ENCODE assay signal across 8 cellular contexts in the genomic region with DNA sequence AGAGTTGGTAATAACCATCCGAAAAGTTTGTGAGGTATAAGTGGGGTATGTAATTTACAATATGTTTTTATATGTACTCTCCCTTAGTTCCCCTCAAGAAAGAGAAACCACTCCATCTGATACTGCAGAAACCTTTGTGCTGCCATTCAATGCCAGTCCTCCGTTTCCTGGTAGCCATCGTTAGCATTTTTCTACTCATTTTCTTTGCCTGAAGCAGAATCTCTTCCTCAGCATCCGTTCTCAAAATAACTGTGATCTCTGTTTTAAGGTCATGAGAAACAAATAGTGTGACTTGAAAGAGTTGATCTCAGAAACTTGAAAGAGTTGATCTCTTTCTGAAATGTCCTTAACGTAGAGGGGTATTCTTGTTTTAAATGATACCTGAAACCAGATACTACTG.
A peak's percentile ranks its signal among the peaks of the same experiment; 100 is the strongest.
DNase-seq lines count a peak whose midpoint lies in the region; ATAC-seq and TF ChIP-seq lines count a peak whose summit lies in the region.

No MANE protein-coding gene starts in this region.

- peaks cover 63% of the 10 kb centered on the region for H3K4me1 Mint-ChIP-seq in stimulated activated naive CD8-positive, alpha-beta T cell treated with anti-CD3 and anti-CD28 coated beads, Interleukin-15, amount 100 ng/mL, for 72 hours

- H3K27me3 ChIP-seq in iPS DF 6.9 (ENCODE audit: control insufficient read depth, insufficient read depth, low read length), result no peaks in the 10 kb centered on the region

- no peak for TF ChIP-seq CTCF in WI38 (IDR thresholded peaks at IDR 0.05; ENCODE audit: low read depth, low read length)

- H3K4me3 Mint-ChIP-seq in stimulated activated naive CD8-positive, alpha-beta T cell treated with anti-CD3 and anti-CD28 coated beads, Interleukin-15, amount 100 ng/mL, for 72 hours, result peak overlapping the region; percentile 92 to 96

- no peak overlapping the region for H3K27ac ChIP-seq in iPS DF 6.9 (ENCODE audit: low read length)

- H3K36me3 ChIP-seq in iPS DF 6.9 (ENCODE audit: control insufficient read depth, insufficient read depth, low read length), result no peaks in the 10 kb centered on the region; the same call in 1 of the 2 replicates

- no peaks in the 10 kb centered on the region for H3K27me3 Mint-ChIP-seq in stimulated activated naive CD8-positive, alpha-beta T cell treated with anti-CD3 and anti-CD28 coated beads, Interleukin-15, amount 100 ng/mL, for 72 hours

- H3K27ac Mint-ChIP-seq in stimulated activated naive CD8-positive, alpha-beta T cell treated with anti-CD3 and anti-CD28 coated beads, Interleukin-15, amount 100 ng/mL, for 72 hours, result peak overlapping the region; percentile 29 to 100

- no peaks in the 10 kb centered on the region for H3K9me3 Mint-ChIP-seq in stimulated activated naive CD8-positive, alpha-beta T cell treated with anti-CD3 and anti-CD28 coated beads, Interleukin-15, amount 100 ng/mL, for 72 hours

- H3K4me3 ChIP-seq in WI38 (ENCODE audit: low read depth, low read length) (peak overlapping the region; percentile 98), iPS DF 6.9 (ENCODE audit: low read length) (peak overlapping the region; percentile 94; the same call in 1 of the 2 replicates)

- ATAC-seq in stimulated activated naive CD8-positive, alpha-beta T cell treated with anti-CD3 and anti-CD28 coated beads, Interleukin-15, amount 100 ng/mL, for 72 hours, result no peak
- ATAC-seq in GM18502 (IDR thresholded peaks at IDR 0.05; ENCODE audit: poor library complexity, unreplicated experiment), result no peak
- no peak for ATAC-seq in GM19351 (IDR thresholded peaks at IDR 0.05; ENCODE audit: unreplicated experiment)

- H3K9me3 ChIP-seq in iPS DF 6.9 (ENCODE audit: control insufficient read depth, insufficient read depth, low read length), result no peaks in the 10 kb centered on the region

- DNase-seq in DMS 273 (lab: John Stamatoyannopoulos, UW; ENCODE audit: unreplicated experiment), result peak; percentile 14
- DNase-seq in DMS 273 treated with DMSO at 0.1 percent for 48 hours (lab: John Stamatoyannopoulos, UW), result no peak
- DNase-seq in iPS DF 6.9 (ENCODE audit: low read depth, low spot score), result no peak
- no peak for DNase-seq in stimulated activated naive CD8-positive, alpha-beta T cell treated with anti-CD3 and anti-CD28 coated beads, Interleukin-15, amount 100 ng/mL, for 72 hours
- DNase-seq in NCI-H69 (lab: John Stamatoyannopoulos, UW), result no peak

- no CpG with 5 or more reads among the region's 5 CpGs for WGBS in iPS DF 6.9 (ENCODE audit: insufficient coverage, insufficient read length)

- H3K4me1 ChIP-seq in iPS DF 6.9 (ENCODE audit: control insufficient read depth, insufficient read depth, low read length), result no peaks in the 10 kb centered on the region
